ENCODE assay signal across 8 cellular contexts in the genomic region with DNA sequence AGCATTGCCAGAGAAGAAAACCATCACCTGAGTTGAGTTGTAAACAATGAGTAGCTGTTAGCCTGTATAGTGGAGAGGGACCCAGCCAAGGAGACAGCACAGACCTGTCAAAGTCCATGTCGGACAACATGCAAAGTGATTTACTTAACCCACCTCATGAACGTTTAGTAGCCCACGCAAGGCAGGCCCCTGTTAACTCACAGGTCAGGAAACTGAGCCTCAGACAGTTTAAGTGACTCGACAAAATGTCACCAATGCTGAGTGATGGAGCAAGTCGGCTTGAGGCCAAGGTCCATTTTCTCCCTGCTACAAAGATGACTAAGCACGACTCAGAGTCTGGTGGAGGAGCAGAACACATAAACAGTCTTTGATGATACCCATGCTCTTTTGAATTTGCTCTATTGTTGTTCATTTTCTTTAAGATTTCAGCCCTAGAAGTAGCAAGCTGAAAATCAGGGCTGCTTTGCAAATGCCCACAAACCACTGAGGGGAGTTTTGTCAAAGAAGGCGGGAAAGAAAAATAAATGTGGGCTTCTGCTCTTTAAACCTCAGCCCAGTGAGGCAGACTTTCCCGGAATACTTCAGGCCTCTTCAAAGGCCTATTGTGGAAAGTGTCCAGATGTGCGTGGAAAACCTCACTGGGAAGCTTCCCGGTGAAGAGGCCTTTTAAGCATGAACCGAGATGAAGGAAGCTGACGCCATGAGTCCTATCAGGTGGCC.
A peak's percentile ranks its signal among the peaks of the same experiment; 100 is the strongest.
DNase-seq lines count a peak whose midpoint lies in the region; ATAC-seq and TF ChIP-seq lines count a peak whose summit lies in the region.

No MANE protein-coding gene starts in this region.

- no peak overlapping the region for H3K27ac Mint-ChIP-seq in stimulated activated effector memory CD8-positive, alpha-beta T cell treated with anti-CD3 and anti-CD28 coated beads, Interleukin-12 subunit alpha, Interleukin-12 subunit beta, amount 100 ng/mL, for 72 hours

- H3K9me3 ChIP-seq in BLaER1 treated with 17β-estradiol and CSF1 and Interleukin-3, amounts not matched to agents 10 nM and 100 nM (replicated peaks in 1 of 11) = peaks cover 4 to 15% (median 9%) of the 10 kb centered on the region in 11 experiments

- no peaks in the 10 kb centered on the region for H4K20me1 ChIP-seq in BLaER1 treated with 17β-estradiol and CSF1 and Interleukin-3, amounts not matched to agents 10 nM and 100 nM

- peak; percentile 79 for ATAC-seq in stimulated activated effector memory CD8-positive, alpha-beta T cell treated with anti-CD3 and anti-CD28 coated beads, Interleukin-12 subunit alpha, Interleukin-12 subunit beta, amount 100 ng/mL, for 72 hours
- ATAC-seq in GM18861 (IDR thresholded peaks at IDR 0.05; ENCODE audit: unreplicated experiment) (no peak), HG02623 (IDR thresholded peaks at IDR 0.05; ENCODE audit: unreplicated experiment) (no peak)

- H3K36me3 Mint-ChIP-seq in stimulated activated effector memory CD8-positive, alpha-beta T cell treated with anti-CD3 and anti-CD28 coated beads, Interleukin-12 subunit alpha, Interleukin-12 subunit beta, amount 100 ng/mL, for 72 hours = no peaks in the 10 kb centered on the region

- H3K27me3 ChIP-seq in BLaER1 treated with 17β-estradiol and CSF1 and Interleukin-3, amounts not matched to agents 10 nM and 100 nM = no peaks in the 10 kb centered on the region
- H3K27me3 ChIP-seq in brain microvascular endothelial cell (replicated peaks) = no peaks in the 10 kb centered on the region
- H3K27me3 ChIP-seq in kidney epithelial cell (ENCODE audit: control insufficient read depth, insufficient read depth, low read length) = no peaks in the 10 kb centered on the region

- peak overlapping the region; percentile 2 to 78 (median 53); a peak in 19 of 22 replicates for H3K4me2 ChIP-seq in BLaER1 treated with 17β-estradiol and CSF1 and Interleukin-3, amounts not matched to agents 10 nM and 100 nM

- H3K27ac ChIP-seq in BLaER1 treated with 17β-estradiol and CSF1 and Interleukin-3, amounts not matched to agents 10 nM and 100 nM = peak overlapping the region in 9 of 11 experiments; percentile 21 to 84 (median 55); a peak in 15 of 22 replicates
- peak overlapping the region; percentile 80 for H3K27ac ChIP-seq in brain microvascular endothelial cell

- peak overlapping the region in 6 of 11 experiments; percentile 1 to 71 (median 51); a peak in 6 of 22 replicates for H3K9ac ChIP-seq in BLaER1 treated with 17β-estradiol and CSF1 and Interleukin-3, amounts not matched to agents 10 nM and 100 nM

- peaks cover 8 to 42% (median 24%) of the 10 kb centered on the region in 10 experiments; a peak in 18 of 20 replicates for H3K4me1 ChIP-seq in BLaER1 treated with 17β-estradiol and CSF1 and Interleukin-3, amounts not matched to agents 10 nM and 100 nM

- peaks cover 0 to 10% (median 5%) of the 10 kb centered on the region in 11 experiments; a peak in 9 of 22 replicates for H3K36me3 ChIP-seq in BLaER1 treated with 17β-estradiol and CSF1 and Interleukin-3, amounts not matched to agents 10 nM and 100 nM
- no peaks in the 10 kb centered on the region for H3K36me3 ChIP-seq in brain microvascular endothelial cell (replicated peaks)
- H3K36me3 ChIP-seq in kidney epithelial cell (ENCODE audit: control insufficient read depth, insufficient read depth, low read length) = no peaks in the 10 kb centered on the region

- no peaks in the 10 kb centered on the region for H3K4me1 Mint-ChIP-seq in stimulated activated effector memory CD8-positive, alpha-beta T cell treated with anti-CD3 and anti-CD28 coated beads, Interleukin-12 subunit alpha, Interleukin-12 subunit beta, amount 100 ng/mL, for 72 hours

- DNase-seq in LoVo (ENCODE audit: low spot score) (peak; percentile 78), brain microvascular endothelial cell (peak; percentile 91), kidney epithelial cell (ENCODE audit: low read depth) (peak; percentile 76), COR-L47 (lab: John Stamatoyannopoulos, UW) (no peak)
- no peak for DNase-seq in stimulated activated effector memory CD8-positive, alpha-beta T cell treated with anti-CD3 and anti-CD28 coated beads, Interleukin-12 subunit alpha, Interleukin-12 subunit beta, amount 100 ng/mL, for 72 hours (ENCODE audit: low spot score in 2 of 2)

- H3K4me3 ChIP-seq in BLaER1 treated with 17β-estradiol and CSF1 and Interleukin-3, amounts not matched to agents 10 nM and 100 nM = no peak overlapping the region
- H3K4me3 ChIP-seq in brain microvascular endothelial cell (ENCODE audit: low read depth, low read length) = no peak overlapping the region
- no peak overlapping the region for H3K4me3 ChIP-seq in kidney epithelial cell (ENCODE audit: low read depth, low read length)

- in situ Hi-C loops in brain microvascular endothelial cell (cut with HindIII; ENCODE audit: low pct_ligation_motif_present, low sequenced_read_pairs) = no loop called here

- no peaks in the 10 kb centered on the region for H3K9me3 Mint-ChIP-seq in stimulated activated effector memory CD8-positive, alpha-beta T cell treated with anti-CD3 and anti-CD28 coated beads, Interleukin-12 subunit alpha, Interleukin-12 subunit beta, amount 100 ng/mL, for 72 hours

- H3K4me3 Mint-ChIP-seq in stimulated activated effector memory CD8-positive, alpha-beta T cell treated with anti-CD3 and anti-CD28 coated beads, Interleukin-12 subunit alpha, Interleukin-12 subunit beta, amount 100 ng/mL, for 72 hours = no peak overlapping the region

- TF ChIP-seq CTCF in brain microvascular endothelial cell (IDR thresholded peaks at IDR 0.05; ENCODE audit: low read depth, low read length, missing control alignments) (no peak), kidney epithelial cell (IDR thresholded peaks at IDR 0.05; ENCODE audit: insufficient read depth, low read length, poor library complexity, severe bottlenecking) (no peak)

Comparison
In these comparisons a context has a peak if more than half of its experiments do, and no peak if none do; other contexts are left out.
1. DNase-seq: peak in LoVo (single experiment), brain microvascular endothelial cell (single experiment) and kidney epithelial cell (single experiment); none in stimulated activated effector memory CD8-positive, alpha-beta T cell treated with anti-CD3 and anti-CD28 coated beads, Interleukin-12 subunit alpha, Interleukin-12 subunit beta, amount 100 ng/mL, for 72 hours (0 of 2) and COR-L47 (single experiment).